19 cellular contexts compared by ENCODE assay signal in the genomic region with DNA sequence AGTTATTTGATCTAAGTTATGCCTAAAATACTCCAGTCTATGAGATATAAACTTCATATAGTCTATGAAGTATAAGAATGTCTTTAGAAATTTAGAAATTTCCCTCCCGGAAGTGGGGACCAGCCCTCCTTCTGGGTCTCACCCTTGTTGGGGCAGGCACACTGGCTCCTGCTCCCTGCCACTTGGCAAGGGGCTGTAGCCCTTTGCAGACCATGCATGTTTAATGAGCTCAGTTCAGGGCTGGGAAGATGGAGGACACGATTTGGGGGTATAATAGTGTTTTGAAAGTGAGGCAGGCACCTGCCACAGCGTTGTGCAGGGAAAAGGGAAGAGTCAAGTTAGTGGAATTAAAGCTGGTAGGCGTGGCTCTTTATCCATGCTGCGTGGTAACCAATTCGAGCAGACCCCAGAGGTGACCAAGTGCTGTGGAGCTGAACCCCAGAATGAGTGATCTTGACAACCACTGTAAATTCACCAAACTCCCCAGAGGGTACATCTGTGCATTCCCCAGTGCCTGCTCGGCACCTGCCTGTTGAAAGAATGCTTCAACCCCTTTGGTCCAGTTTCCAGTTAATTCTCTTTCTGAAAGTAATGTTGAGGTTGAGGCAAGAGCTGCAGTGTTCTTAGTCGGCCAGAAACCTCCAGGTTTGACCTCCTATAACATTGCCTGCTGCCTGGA.
DNase-seq lines count a peak whose midpoint lies in the region; ATAC-seq and TF ChIP-seq lines count a peak whose summit lies in the region.
"Had no signal": no experiment of that assay in that cellular context is flagged by ENCODE, and none has a peak within 500 bp of the region (broad histone marks: within the 10 kb centered on the region; RNA-seq: fewer than 3 reads in every experiment).

No MANE protein-coding gene starts in this region.

- POLR2A ChIA-PET in WTC11 (lab: Charles Lee), result interaction anchor here (0.6 kb wide), 1 partner anchor 16 kb away, joined by 4 read pairs; no protein-coding TSS in a partner anchor

- intact Hi-C loops in esophagus muscularis mucosa (cut with DNase I), result no loop called here

- H3K9me3 Mint-ChIP-seq in IgD-negative memory B cell (no peaks in the 10 kb centered on the region), naive B cell (no peaks in the 10 kb centered on the region), WTC11 (no peaks in the 10 kb centered on the region)
- H3K9me3 Mint-ChIP-seq: CD4-positive, CD25-positive, alpha-beta regulatory T cell had no signal

- ATAC-seq in GM18868 (IDR thresholded peaks at IDR 0.05; ENCODE audit: unreplicated experiment) (peak; percentile 77), naive B cell (ENCODE audit: low read depth in 2 of 2) (peak; percentile 44 to 58), WTC11 (no peak), GM21390 (IDR thresholded peaks at IDR 0.05; ENCODE audit: unreplicated experiment) (no peak)
- ATAC-seq: K562, PC-3 had no signal

- H3K27me3 ChIP-seq in BLaER1, result no peaks in the 10 kb centered on the region
- no peaks in the 10 kb centered on the region for H3K27me3 ChIP-seq in esophagus muscularis mucosa

- H3K4me2 ChIP-seq in BLaER1, result peak overlapping the region; percentile 64

- no peaks in the 10 kb centered on the region for H3K27me3 Mint-ChIP-seq in IgD-negative memory B cell
- H3K27me3 Mint-ChIP-seq in naive B cell, result no peaks in the 10 kb centered on the region
- no peaks in the 10 kb centered on the region for H3K27me3 Mint-ChIP-seq in WTC11 (ENCODE audit: low read depth)
- H3K27me3 Mint-ChIP-seq: CD4-positive, CD25-positive, alpha-beta regulatory T cell had no signal

- H3K4me1 Mint-ChIP-seq in IgD-negative memory B cell (peaks cover 15 to 27% (median 21%) of the 10 kb centered on the region in 3 donors), naive B cell (peaks cover 12 to 33% (median 22%) of the 10 kb centered on the region in 3 donors), WTC11 (peaks cover 4% of the 10 kb centered on the region)

- WGBS in esophagus muscularis mucosa, result 88% methylated on average over 8 of the region's 8 CpGs

- peaks cover 17% of the 10 kb centered on the region for H4K20me1 ChIP-seq in BLaER1

- no peak for TF ChIP-seq POLR2A in esophagus muscularis mucosa (IDR thresholded peaks at IDR 0.05; ENCODE audit: low read depth)

- no peak overlapping the region for H3K4me3 ChIP-seq in BLaER1
- H3K4me3 ChIP-seq in esophagus muscularis mucosa, result no peak overlapping the region
- H3K4me3 ChIP-seq: A549, K562 had no signal

- no peak overlapping the region for H3K27ac ChIP-seq in BLaER1
- no peak overlapping the region for H3K27ac ChIP-seq in esophagus muscularis mucosa (replicated peaks in 1 of 4)
- H3K27ac ChIP-seq: HL-60 had no signal

- H3K9me3 ChIP-seq in BLaER1, result no peaks in the 10 kb centered on the region
- no peaks in the 10 kb centered on the region for H3K9me3 ChIP-seq in esophagus muscularis mucosa
- H3K9me3 ChIP-seq: A549 had no signal

- DNase-seq in naive B cell (no peak), esophagus muscularis mucosa (ENCODE audit: extremely low spot score) (no peak), WTC11 (ENCODE audit: low spot score) (no peak)
- DNase-seq: Calu3; CD4-positive, CD25-positive, alpha-beta regulatory T cell; DMS79; HCEC 1CT; NCI-H1048; NCI-H146; NCI-H2081 treated with DMSO at 0.1 percent for 48 hours; NCI-H526; PC-3 had no signal

- H3K27ac Mint-ChIP-seq in IgD-negative memory B cell, result peak overlapping the region; percentile 24 to 33 (median 31)
- peak overlapping the region in 4 of 6 donors; percentile 50 to 95 (median 86) for H3K27ac Mint-ChIP-seq in naive B cell
- H3K27ac Mint-ChIP-seq in WTC11, result no peak overlapping the region

- H3K4me1 ChIP-seq in BLaER1 (peaks cover 17% of the 10 kb centered on the region), esophagus muscularis mucosa (peaks cover 0 to 10% (median 3%) of the 10 kb centered on the region in 4 donors)

- TF ChIP-seq CTCF in esophagus muscularis mucosa (IDR thresholded peaks at IDR 0.05) (no peak), WTC11 (IDR thresholded peaks at IDR 0.05) (no peak)

- H3K9ac ChIP-seq in BLaER1, result no peak overlapping the region

- H3K36me3 ChIP-seq in BLaER1, result peaks cover 49% of the 10 kb centered on the region
- peaks cover 0 to 53% (median 33%) of the 10 kb centered on the region in 4 donors for H3K36me3 ChIP-seq in esophagus muscularis mucosa

- H3K36me3 Mint-ChIP-seq in IgD-negative memory B cell (peaks cover 7% of the 10 kb centered on the region), naive B cell (peaks cover 5 to 13% of the 10 kb centered on the region in 2 donors), WTC11 (no peaks in the 10 kb centered on the region)

- CTCF ChIA-PET in WTC11 (lab: Charles Lee), result interaction anchor here (1.2 to 1.5 kb wide), 3 partner anchors 10 to 95 kb away, joined by 3 to 5 read pairs (median 4); no protein-coding TSS in a partner anchor

- H3K4me3 Mint-ChIP-seq in IgD-negative memory B cell, result peak overlapping the region in 2 of 4 donors; percentile 28 to 84
- H3K4me3 Mint-ChIP-seq in naive B cell, result peak overlapping the region in 4 of 8 donors; percentile 9 to 57 (median 28)
- H3K4me3 Mint-ChIP-seq in WTC11, result no peak overlapping the region
- H3K4me3 Mint-ChIP-seq: CD4-positive, CD25-positive, alpha-beta regulatory T cell had no signal

- no peak for TF ChIP-seq EP300 in esophagus muscularis mucosa (IDR thresholded peaks at IDR 0.05)

TF ChIP-seq in WTC11, 78 proteins besides CTCF, POLR2A, EP300 and RAD21 (continues in another document):
- TF ChIP-seq, protein P1, sequence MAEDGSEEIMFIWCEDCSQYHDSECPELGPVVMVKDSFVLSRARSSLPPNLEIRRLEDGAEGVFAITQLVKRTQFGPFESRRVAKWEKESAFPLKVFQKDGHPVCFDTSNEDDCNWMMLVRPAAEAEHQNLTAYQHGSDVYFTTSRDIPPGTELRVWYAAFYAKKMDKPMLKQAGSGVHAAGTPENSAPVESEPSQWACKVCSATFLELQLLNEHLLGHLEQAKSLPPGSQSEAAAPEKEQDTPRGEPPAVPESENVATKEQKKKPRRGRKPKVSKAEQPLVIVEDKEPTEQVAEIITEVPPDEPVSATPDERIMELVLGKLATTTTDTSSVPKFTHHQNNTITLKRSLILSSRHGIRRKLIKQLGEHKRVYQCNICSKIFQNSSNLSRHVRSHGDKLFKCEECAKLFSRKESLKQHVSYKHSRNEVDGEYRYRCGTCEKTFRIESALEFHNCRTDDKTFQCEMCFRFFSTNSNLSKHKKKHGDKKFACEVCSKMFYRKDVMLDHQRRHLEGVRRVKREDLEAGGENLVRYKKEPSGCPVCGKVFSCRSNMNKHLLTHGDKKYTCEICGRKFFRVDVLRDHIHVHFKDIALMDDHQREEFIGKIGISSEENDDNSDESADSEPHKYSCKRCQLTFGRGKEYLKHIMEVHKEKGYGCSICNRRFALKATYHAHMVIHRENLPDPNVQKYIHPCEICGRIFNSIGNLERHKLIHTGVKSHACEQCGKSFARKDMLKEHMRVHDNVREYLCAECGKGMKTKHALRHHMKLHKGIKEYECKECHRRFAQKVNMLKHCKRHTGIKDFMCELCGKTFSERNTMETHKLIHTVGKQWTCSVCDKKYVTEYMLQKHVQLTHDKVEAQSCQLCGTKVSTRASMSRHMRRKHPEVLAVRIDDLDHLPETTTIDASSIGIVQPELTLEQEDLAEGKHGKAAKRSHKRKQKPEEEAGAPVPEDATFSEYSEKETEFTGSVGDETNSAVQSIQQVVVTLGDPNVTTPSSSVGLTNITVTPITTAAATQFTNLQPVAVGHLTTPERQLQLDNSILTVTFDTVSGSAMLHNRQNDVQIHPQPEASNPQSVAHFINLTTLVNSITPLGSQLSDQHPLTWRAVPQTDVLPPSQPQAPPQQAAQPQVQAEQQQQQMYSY (CRISPR knock-in tag; IDR thresholded peaks at IDR 0.05), result no peak
- TF ChIP-seq STAT6 (CRISPR knock-in tag; conservative IDR thresholded peaks at IDR 0.05; ENCODE audit: low read depth) (no peak), FOXJ3 (CRISPR knock-in tag; IDR thresholded peaks at IDR 0.05; ENCODE audit: borderline replicate concordance) (no peak), NR2C2 (CRISPR knock-in tag; IDR thresholded peaks at IDR 0.05) (no peak), NFATC4 (CRISPR knock-in tag; IDR thresholded peaks at IDR 0.05) (no peak)
- TF ChIP-seq, protein P2, sequence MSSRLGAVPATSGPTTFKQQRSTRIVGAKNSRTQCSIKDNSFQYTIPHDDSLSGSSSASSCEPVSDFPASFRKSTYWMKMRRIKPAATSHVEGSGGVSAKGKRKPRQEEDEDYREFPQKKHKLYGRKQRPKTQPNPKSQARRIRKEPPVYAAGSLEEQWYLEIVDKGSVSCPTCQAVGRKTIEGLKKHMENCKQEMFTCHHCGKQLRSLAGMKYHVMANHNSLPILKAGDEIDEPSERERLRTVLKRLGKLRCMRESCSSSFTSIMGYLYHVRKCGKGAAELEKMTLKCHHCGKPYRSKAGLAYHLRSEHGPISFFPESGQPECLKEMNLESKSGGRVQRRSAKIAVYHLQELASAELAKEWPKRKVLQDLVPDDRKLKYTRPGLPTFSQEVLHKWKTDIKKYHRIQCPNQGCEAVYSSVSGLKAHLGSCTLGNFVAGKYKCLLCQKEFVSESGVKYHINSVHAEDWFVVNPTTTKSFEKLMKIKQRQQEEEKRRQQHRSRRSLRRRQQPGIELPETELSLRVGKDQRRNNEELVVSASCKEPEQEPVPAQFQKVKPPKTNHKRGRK (CRISPR knock-in tag; IDR thresholded peaks at IDR 0.05; ENCODE audit: borderline replicate concordance), result no peak

Comparison
In these comparisons a context has a peak if more than half of its experiments do, and no peak if none do; other contexts are left out.
1. ATAC-seq: peak in GM18868 (single experiment) and naive B cell (2 of 2); none in WTC11 (single experiment) and GM21390 (single experiment).